Comparison of ENCODE assay signal across 1 cellular context in the genomic region with DNA sequence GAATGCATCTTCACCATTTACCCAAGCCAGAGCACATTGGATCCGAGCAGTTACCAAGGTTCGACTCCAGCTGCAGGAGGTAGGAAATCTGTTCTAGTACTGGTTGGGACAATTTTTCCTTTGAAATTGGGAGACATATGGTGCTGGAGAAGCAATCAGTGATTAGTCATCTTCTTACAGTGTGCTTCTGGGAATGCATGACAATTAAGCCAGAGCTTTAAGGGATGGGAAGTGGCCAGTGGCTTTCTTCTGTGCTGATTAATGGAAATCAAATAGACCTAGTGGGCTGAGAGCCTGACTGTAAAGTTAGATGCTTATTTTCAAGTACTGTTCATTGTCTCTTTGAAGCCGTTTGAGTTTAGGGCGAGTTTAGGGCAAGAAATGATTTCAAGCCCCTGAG.
TF ChIP-seq lines count a peak whose summit lies in the region.

No MANE protein-coding gene starts in this region.

TF ChIP-seq in IMR-90, 13 proteins besides CTCF, POLR2A, EP300 and RAD21 (continued from another document):
- no peak for TF ChIP-seq RCOR1 (IDR thresholded peaks at IDR 0.05; ENCODE audit: insufficient replicate concordance, low read length)
